In genomic region chr9:119273984-119274665, GRCh38 we compare ENCODE assay signal across 18 cellular contexts.
DNase-seq lines count a peak whose midpoint lies in the region; ATAC-seq, FAIRE-seq and TF ChIP-seq lines count a peak whose summit lies in the region.
"Had no signal": no experiment of that assay in that cellular context is flagged by ENCODE, and none has a peak within 500 bp of the region (broad histone marks: within the 10 kb centered on the region; RNA-seq: fewer than 3 reads in every experiment).

No MANE protein-coding gene starts in this region.

- no peaks in the 10 kb centered on the region for H4K20me1 ChIP-seq in astrocyte (ENCODE audit: insufficient read depth, low read length)

- CTCF ChIA-PET in activated CD4-positive, alpha-beta T cell treated with anti-CD3 and anti-CD28 coated beads, Interleukin-2, amount 10 ng/mL, durations not matched to agents 7 days and 5 days (lab: Charles Lee) = interaction anchor here (0.5 kb wide), 1 partner anchor 1396 kb away, joined by 3 read pairs; no protein-coding TSS in a partner anchor

- ATAC-seq in psoas muscle = peak; percentile 81 to 97 (median 90)
- ATAC-seq in GM18517 (IDR thresholded peaks at IDR 0.05; ENCODE audit: unreplicated experiment) = no peak
- ATAC-seq: body of pancreas had no signal

- no peak overlapping the region for H3K4me2 ChIP-seq in astrocyte (ENCODE audit: low read length)

- peaks cover 10% of the 10 kb centered on the region for H3K4me1 Mint-ChIP-seq in astrocyte (ENCODE audit: low read depth, unreplicated experiment)
- no peaks in the 10 kb centered on the region for H3K4me1 Mint-ChIP-seq in activated CD4-positive, alpha-beta T cell treated with anti-CD3 and anti-CD28 coated beads, Interleukin-2, amount 10 ng/mL, durations not matched to agents 7 days and 5 days
- H3K4me1 Mint-ChIP-seq: activated naive CD4-positive, alpha-beta T cell treated with anti-CD3 and anti-CD28 coated beads, Interleukin-2, amount 50 U/mL, for 24 hours had no signal

- no peaks in the 10 kb centered on the region for H3K27me3 ChIP-seq in HUES48 (ENCODE audit: control insufficient read depth, insufficient read depth, low read length)
- H3K27me3 ChIP-seq in astrocyte (ENCODE audit: insufficient read depth, low read length) = no peaks in the 10 kb centered on the region
- H3K27me3 ChIP-seq in psoas muscle (ENCODE audit: insufficient read depth in 3 of 3, low read length in 2 of 3) = no peaks in the 10 kb centered on the region
- H3K27me3 ChIP-seq in H7 (ENCODE audit: control insufficient read depth, insufficient read depth, low read length) = no peaks in the 10 kb centered on the region
- H3K27me3 ChIP-seq: body of pancreas had no signal

- no peak for FAIRE-seq in astrocyte (lab: Jason Lieb, UNC)

- H3K27ac ChIP-seq in HUES48 (ENCODE audit: low read depth, low read length) = peak overlapping the region; percentile 32
- no peak overlapping the region for H3K27ac ChIP-seq in astrocyte (ENCODE audit: low read depth, low read length)
- peak overlapping the region; percentile 72 for H3K27ac ChIP-seq in psoas muscle
- H3K27ac ChIP-seq: body of pancreas, VCaP had no signal

- TF ChIP-seq CTCF in astrocyte (IDR thresholded peaks at IDR 0.05; ENCODE audit: insufficient read depth, low read depth, low read length) = no peak
- no peak for TF ChIP-seq CTCF in fibroblast of mammary gland (conservative IDR thresholded peaks at IDR 0.05; ENCODE audit: control insufficient read depth, insufficient read depth, low read depth, low read length)
- TF ChIP-seq CTCF in psoas muscle (IDR thresholded peaks at IDR 0.05) = no peak

- DNase-seq in astrocyte (ENCODE audit: low read depth) = peak; percentile 52
- peak; percentile 3 for DNase-seq in fibroblast of mammary gland (ENCODE audit: low read depth)
- DNase-seq in psoas muscle = no peak
- DNase-seq in SHP77 (lab: John Stamatoyannopoulos, UW) = no peak
- no peak for DNase-seq in activated CD4-positive, alpha-beta T cell treated with anti-CD3 and anti-CD28 coated beads, Interleukin-2, amount 10 ng/mL, durations not matched to agents 7 days and 5 days
- no peak for DNase-seq in H7
- DNase-seq: activated CD4-positive, alpha-beta T cell treated with anti-CD3 and anti-CD28 coated beads, Interleukin-2, amount 50 U/mL, for 4 hours; activated T-cell treated with anti-CD3 and anti-CD28 coated beads, Interleukin-2, amount 50 U/mL, for 1 hour; Caco-2; islet precursor cell; NCI-H146; NCI-H510A treated with DMSO at 0.1 percent for 48 hours had no signal

- H3K4me1 ChIP-seq in HUES48 (ENCODE audit: control insufficient read depth, insufficient read depth, low read length) = peaks cover 26% of the 10 kb centered on the region
- peaks cover 9% of the 10 kb centered on the region for H3K4me1 ChIP-seq in astrocyte (ENCODE audit: insufficient read depth, low read length)
- peaks cover 8% of the 10 kb centered on the region for H3K4me1 ChIP-seq in psoas muscle
- H3K4me1 ChIP-seq: body of pancreas, Caco-2 had no signal

- no peaks in the 10 kb centered on the region for H3K36me3 Mint-ChIP-seq in astrocyte (ENCODE audit: low read depth, unreplicated experiment)
- no peaks in the 10 kb centered on the region for H3K36me3 Mint-ChIP-seq in activated CD4-positive, alpha-beta T cell treated with anti-CD3 and anti-CD28 coated beads, Interleukin-2, amount 10 ng/mL, durations not matched to agents 7 days and 5 days (ENCODE audit: low read depth)
- H3K36me3 Mint-ChIP-seq: activated naive CD4-positive, alpha-beta T cell treated with anti-CD3 and anti-CD28 coated beads, Interleukin-2, amount 50 U/mL, for 24 hours had no signal

- no peaks in the 10 kb centered on the region for H3K79me2 ChIP-seq in astrocyte (ENCODE audit: insufficient read depth, low read length)

- no peaks in the 10 kb centered on the region for H3K9me3 ChIP-seq in HUES48 (ENCODE audit: control insufficient read depth, insufficient read depth, low read length)
- H3K9me3 ChIP-seq in astrocyte (ENCODE audit: insufficient read depth, low read depth, low read length) = no peaks in the 10 kb centered on the region
- H3K9me3 ChIP-seq in psoas muscle = no peaks in the 10 kb centered on the region
- H3K9me3 ChIP-seq: body of pancreas, Caco-2 had no signal

- H3K4me3 ChIP-seq in HUES48 (ENCODE audit: low read depth, low read length) (no peak overlapping the region), astrocyte (ENCODE audit: insufficient read depth, low read depth, low read length) (no peak overlapping the region), fibroblast of mammary gland (ENCODE audit: control insufficient read depth, low read depth, low read length) (no peak overlapping the region), psoas muscle (no peak overlapping the region), H7 (ENCODE audit: insufficient read depth, low read depth, low read length) (no peak overlapping the region)
- H3K4me3 ChIP-seq: body of pancreas had no signal

- no peaks in the 10 kb centered on the region for H3K9me3 Mint-ChIP-seq in astrocyte (ENCODE audit: unreplicated experiment)
- H3K9me3 Mint-ChIP-seq in activated CD4-positive, alpha-beta T cell treated with anti-CD3 and anti-CD28 coated beads, Interleukin-2, amount 10 ng/mL, durations not matched to agents 7 days and 5 days = no peaks in the 10 kb centered on the region
- H3K9me3 Mint-ChIP-seq: nephron had no signal

- peaks cover 3% of the 10 kb centered on the region for H3K27me3 Mint-ChIP-seq in astrocyte (ENCODE audit: low read depth, unreplicated experiment)
- no peaks in the 10 kb centered on the region for H3K27me3 Mint-ChIP-seq in activated CD4-positive, alpha-beta T cell treated with anti-CD3 and anti-CD28 coated beads, Interleukin-2, amount 10 ng/mL, durations not matched to agents 7 days and 5 days

- H3K27ac Mint-ChIP-seq in astrocyte (ENCODE audit: unreplicated experiment) = no peak overlapping the region
- no peak overlapping the region for H3K27ac Mint-ChIP-seq in activated CD4-positive, alpha-beta T cell treated with anti-CD3 and anti-CD28 coated beads, Interleukin-2, amount 10 ng/mL, durations not matched to agents 7 days and 5 days
- H3K27ac Mint-ChIP-seq: activated naive CD4-positive, alpha-beta T cell treated with anti-CD3 and anti-CD28 coated beads, Interleukin-2, amount 50 U/mL, for 24 hours had no signal

- H2AFZ ChIP-seq in astrocyte (ENCODE audit: low read depth, low read length) = peak overlapping the region; percentile 5

- H3K4me3 Mint-ChIP-seq in astrocyte (ENCODE audit: unreplicated experiment) = no peak overlapping the region
- H3K4me3 Mint-ChIP-seq in activated CD4-positive, alpha-beta T cell treated with anti-CD3 and anti-CD28 coated beads, Interleukin-2, amount 10 ng/mL, durations not matched to agents 7 days and 5 days = no peak overlapping the region
- H3K4me3 Mint-ChIP-seq: activated naive CD4-positive, alpha-beta T cell treated with anti-CD3 and anti-CD28 coated beads, Interleukin-2, amount 50 U/mL, for 24 hours; nephron had no signal

- no peaks in the 10 kb centered on the region for H3K36me3 ChIP-seq in HUES48 (ENCODE audit: control insufficient read depth, insufficient read depth, low read length)
- H3K36me3 ChIP-seq in astrocyte (ENCODE audit: insufficient read depth, low read length) = no peaks in the 10 kb centered on the region
- H3K36me3 ChIP-seq in psoas muscle (ENCODE audit: insufficient read depth in 1 of 2, low read depth in 1 of 2) = no peaks in the 10 kb centered on the region
- no peaks in the 10 kb centered on the region for H3K36me3 ChIP-seq in H7 (replicated peaks; ENCODE audit: control insufficient read depth, insufficient read depth, low read length)

- intact Hi-C loops in psoas muscle (cut with DNase I) = loop anchor here in 1 of 2 donors (5.0 kb wide), 1 partner anchor 47 kb away; no protein-coding TSS in a partner anchor

- WGBS in psoas muscle, 3 donors = 18 to 45% (median 22%) methylated on average over 3 of the region's 3 CpGs

- no peak overlapping the region for H3K9ac ChIP-seq in HUES48 (ENCODE audit: low read depth, low read length)
- H3K9ac ChIP-seq in astrocyte (ENCODE audit: low read length) = no peak overlapping the region

- POLR2A ChIA-PET in activated CD4-positive, alpha-beta T cell treated with anti-CD3 and anti-CD28 coated beads, Interleukin-2, amount 10 ng/mL, durations not matched to agents 7 days and 5 days (lab: Charles Lee) = interaction anchor here (0.5 kb wide), 1 partner anchor 64 kb away, joined by 10 read pairs; no protein-coding TSS in a partner anchor

Comparison
In these comparisons a context has a peak if more than half of its experiments do, and no peak if none do; other contexts are left out.
1. DNase-seq: peak in astrocyte (single experiment) and fibroblast of mammary gland (single experiment); none in psoas muscle (0 of 2), SHP77 (0 of 2), activated CD4-positive, alpha-beta T cell treated with anti-CD3 and anti-CD28 coated beads, Interleukin-2, amount 10 ng/mL, durations not matched to agents 7 days and 5 days (single experiment) and H7 (single experiment).